ENCODE assay signal across 21 cellular contexts in genomic region chr2:28363676-28364075, GRCh38.
"Had no signal": no experiment of that assay in that cellular context is flagged by ENCODE, and none has a peak within 500 bp of the region (broad histone marks: within the 10 kb centered on the region; RNA-seq: fewer than 3 reads in every experiment).

No MANE protein-coding gene starts in this region.

- H3K4me1 ChIP-seq: ascending aorta, uterus had no signal

- H3K4me3 ChIP-seq: adrenal gland, ascending aorta, transverse colon, uterus had no signal

- H3K27ac ChIP-seq: adrenal gland, ascending aorta, brain microvascular endothelial cell, transverse colon, uterus had no signal

- H3K27ac Mint-ChIP-seq: activated naive CD8-positive, alpha-beta T cell; activated T-helper 1 cell treated with anti-CD3 and anti-CD28 coated beads, Interleukin-12 subunit alpha, Interleukin-12 subunit beta, Interleukin-2, Interleukin-4 antibody, amounts not matched to agents 30 ng/mL and 10 ng/mL and 1 ng/mL, durations not matched to agents 14 hours and 24 hours and 36 hours had no signal

- H3K36me3 ChIP-seq: adrenal gland, ascending aorta, brain microvascular endothelial cell, transverse colon, uterus had no signal

- H3K27me3 Mint-ChIP-seq: activated CD4-positive, alpha-beta memory T cell treated with anti-CD3 and anti-CD28 coated beads, Interleukin-2, amount 10 ng/mL, durations not matched to agents 7 days and 5 days; activated naive CD8-positive, alpha-beta T cell had no signal

- ATAC-seq: esophagus mucosa; left ventricle myocardium superior; stimulated activated naive CD8-positive, alpha-beta T cell treated with anti-CD3 and anti-CD28 coated beads, Interleukin-15, amount 100 ng/mL, for 72 hours had no signal

- H3K36me3 Mint-ChIP-seq: activated naive CD8-positive, alpha-beta T cell had no signal

- H3K27me3 ChIP-seq: adrenal gland, ascending aorta, brain microvascular endothelial cell, transverse colon, uterus had no signal

- DNase-seq: activated CD4-positive, alpha-beta memory T cell treated with anti-CD3 and anti-CD28 coated beads, Interleukin-2, amount 10 ng/mL, durations not matched to agents 7 days and 5 days; activated CD4-positive, alpha-beta T cell treated with anti-CD3 and anti-CD28 coated beads for 4 hours; activated CD4-positive, CD25-positive, alpha-beta regulatory T cell; adrenal gland; brain microvascular endothelial cell; caudate nucleus; effector memory CD4-positive, alpha-beta T cell; foreskin melanocyte; hypothalamus; left ventricle myocardium superior; stimulated activated CD4-positive, alpha-beta T cell treated with anti-CD3 and anti-CD28 coated beads, Interleukin-4, amount 100 ng/mL, for 1 hour; stimulated activated naive CD8-positive, alpha-beta T cell treated with anti-CD3 and anti-CD28 coated beads, Interleukin-15, amount 100 ng/mL, for 72 hours; transverse colon; uterus had no signal

- FAIRE-seq: colon, endothelial cell of umbilical vein, islet of Langerhans had no signal

- H3K4me3 Mint-ChIP-seq: activated CD4-positive, alpha-beta memory T cell treated with anti-CD3 and anti-CD28 coated beads, Interleukin-2, amount 10 ng/mL, durations not matched to agents 7 days and 5 days; activated naive CD8-positive, alpha-beta T cell; activated T-helper 1 cell treated with anti-CD3 and anti-CD28 coated beads, Interleukin-12 subunit alpha, Interleukin-12 subunit beta, Interleukin-2, Interleukin-4 antibody, amounts not matched to agents 30 ng/mL and 10 ng/mL and 1 ng/mL, durations not matched to agents 14 hours and 24 hours and 36 hours; stimulated activated naive CD8-positive, alpha-beta T cell treated with anti-CD3 and anti-CD28 coated beads, Interleukin-15, amount 100 ng/mL, for 72 hours had no signal

- H3K9me3 ChIP-seq: adrenal gland, ascending aorta, transverse colon, uterus had no signal

- H3K9me3 Mint-ChIP-seq: activated CD4-positive, alpha-beta memory T cell treated with anti-CD3 and anti-CD28 coated beads, Interleukin-2, amount 10 ng/mL, durations not matched to agents 7 days and 5 days; activated T-helper 1 cell treated with anti-CD3 and anti-CD28 coated beads, Interleukin-12 subunit alpha, Interleukin-12 subunit beta, Interleukin-2, Interleukin-4 antibody, amounts not matched to agents 30 ng/mL and 10 ng/mL and 1 ng/mL, durations not matched to agents 14 hours and 24 hours and 36 hours; stimulated activated naive CD8-positive, alpha-beta T cell treated with anti-CD3 and anti-CD28 coated beads, Interleukin-15, amount 100 ng/mL, for 72 hours had no signal
